Comparison of ENCODE assay signal across 18 cellular contexts in genomic region chr19:11247391-11247790, GRCh38. TPM values are rescaled to one million over a fixed set of nuclear protein-coding genes. Genes with fewer than 3 reads are reported as not detected.
DNase-seq lines count a peak whose midpoint lies in the region; ATAC-seq and TF ChIP-seq lines count a peak whose summit lies in the region.
"Had no signal": no experiment of that assay in that cellular context is flagged by ENCODE, and none has a peak within 500 bp of the region (broad histone marks: within the 10 kb centered on the region; RNA-seq: fewer than 3 reads in every experiment).

No MANE protein-coding gene starts in this region.

- H3K27ac ChIP-seq in esophagus squamous epithelium (peak overlapping the region in 3 of 4 donors; percentile 59 to 65 (median 62)), right atrium auricular region (peak overlapping the region; percentile 72 to 78), uterus (peak overlapping the region; percentile 31 to 39)
- H3K27ac ChIP-seq: SK-N-MC had no signal

- H3K4me1 ChIP-seq in esophagus squamous epithelium (peaks cover 5 to 27% (median 12%) of the 10 kb centered on the region in 3 donors), right atrium auricular region (peaks cover 0 to 34% of the 10 kb centered on the region in 2 donors), uterus (no peaks in the 10 kb centered on the region)

- no peak for TF ChIP-seq CTCF in esophagus squamous epithelium (IDR thresholded peaks at IDR 0.05)
- TF ChIP-seq CTCF in right atrium auricular region (IDR thresholded peaks at IDR 0.05) = no peak
- TF ChIP-seq CTCF in uterus (IDR thresholded peaks at IDR 0.05) = no peak

- H3K27me3 ChIP-seq in esophagus squamous epithelium = no peaks in the 10 kb centered on the region
- H3K27me3 ChIP-seq in right atrium auricular region = no peaks in the 10 kb centered on the region
- H3K27me3 ChIP-seq in uterus = no peaks in the 10 kb centered on the region

- 55 to 78% methylated on average over 4 to 7 of the region's 10 CpGs for WGBS in esophagus squamous epithelium, 2 donors

- no peak overlapping the region for H3K4me3 ChIP-seq in esophagus squamous epithelium
- no peak overlapping the region for H3K4me3 ChIP-seq in right atrium auricular region
- H3K4me3 ChIP-seq in uterus = no peak overlapping the region
- H3K4me3 ChIP-seq: SK-N-MC had no signal

- ATAC-seq in SK-N-SH treated with all-trans-retinoic acid at 6 μM for 48 hours = no peak
- ATAC-seq: activated T-helper 17 cell treated with anti-CD3 and anti-CD28 coated beads, Interleukin-2, amount 50 U/mL, for 72 hours; natural killer cell treated with Interleukin-12 subunit alpha and Interleukin-12 subunit beta and Interleukin-15 and Interleukin-18, amount 100 ng/mL, for 72 hours; Panc1 had no signal

- H3K36me3 ChIP-seq in esophagus squamous epithelium = peaks cover 0 to 87% (median 5%) of the 10 kb centered on the region in 3 donors
- peaks cover 24% of the 10 kb centered on the region for H3K36me3 ChIP-seq in right atrium auricular region
- H3K36me3 ChIP-seq in uterus = no peaks in the 10 kb centered on the region

- DNase-seq in esophagus squamous epithelium (lab: John Stamatoyannopoulos, UW) (no peak), right atrium auricular region (ENCODE audit: low spot score) (peak; percentile 88), posterior vena cava (ENCODE audit: low spot score) (peak; percentile 87), uterus (peak; percentile 64 to 65), head of caudate nucleus (no peak)
- DNase-seq in stimulated activated naive CD4-positive, alpha-beta T cell treated with Interleukin-2 at 50 U/mL for 16 hours (lab: John Stamatoyannopoulos, UW) = no peak
- DNase-seq: activated CD4-positive, alpha-beta T cell treated with anti-CD3 and anti-CD28 coated beads for 1 hour; EL; foreskin fibroblast; mesendoderm had no signal

- no peak for TF ChIP-seq POLR2A in esophagus squamous epithelium (IDR thresholded peaks at IDR 0.05)
- TF ChIP-seq POLR2A in uterus (IDR thresholded peaks at IDR 0.05) = no peak

- intact Hi-C loops in esophagus squamous epithelium (cut with DNase I) = no loop called here
- intact Hi-C loops in posterior vena cava (cut with DNase I) = no loop called here
- intact Hi-C loops in uterus (cut with DNase I; ENCODE audit: low total_unique reads) = no loop called here
- intact Hi-C loops in head of caudate nucleus (cut with DNase I) = no loop called here

- H3K9me3 ChIP-seq in esophagus squamous epithelium (no peaks in the 10 kb centered on the region), right atrium auricular region (no peaks in the 10 kb centered on the region), uterus (no peaks in the 10 kb centered on the region)

TF ChIP-seq in SK-N-SH treated with all-trans-retinoic acid at 6 μM for 48 hours, 23 proteins besides CTCF, POLR2A, EP300 and RAD21:
- no peak for TF ChIP-seq ZFP3 (CRISPR knock-in tag; IDR thresholded peaks at IDR 0.05)

RNA-seq across cellular contexts. Expression of gene ANGPTL8, which starts 8.0 kb away (rescaled TPM):
- total RNA-seq in esophagus squamous epithelium (not detected), right atrium auricular region (1 to 10 TPM in 1 of 2 donors, not detected in 1; 1.3 TPM), posterior vena cava (under 1 TPM in 1 of 2 donors, not detected in 1; 0.57 TPM), uterus (1 to 10 TPM in 1 of 4 donors, not detected in 3; 3.0 TPM)
- total RNA-seq: activated CD8-positive, alpha-beta memory T cell treated with anti-CD3 and anti-CD28 coated beads for 36 hours; activated T-helper 17 cell treated with anti-CD3 and anti-CD28 coated beads, Interleukin-2, amount 50 U/mL, for 72 hours; H1; natural killer cell treated with Interleukin-12 subunit alpha and Interleukin-12 subunit beta and Interleukin-15 and Interleukin-18, amount 100 ng/mL, for 72 hours; renal cortical epithelial cell had no signal

RNA-seq across cellular contexts. Expression of gene DOCK6, which starts 14.9 kb away (rescaled TPM):
- total RNA-seq in esophagus squamous epithelium (10 to 100 TPM; 19.7 to 94.0 (median 33.3) TPM), right atrium auricular region (10 to 100 TPM; 12.7 to 49.4 TPM), posterior vena cava (10 to 100 TPM; 50.0 to 73.2 TPM), uterus (10 to 100 TPM; 13.5 to 89.4 (median 38.6) TPM)

RNA-seq across cellular contexts. Expression of gene TSPAN16, which starts 48.6 kb away (rescaled TPM):
- not detected for total RNA-seq in esophagus squamous epithelium
- not detected for total RNA-seq in right atrium auricular region
- total RNA-seq in posterior vena cava = not detected
- total RNA-seq in uterus = not detected
- total RNA-seq: activated CD8-positive, alpha-beta memory T cell treated with anti-CD3 and anti-CD28 coated beads for 36 hours; activated T-helper 17 cell treated with anti-CD3 and anti-CD28 coated beads, Interleukin-2, amount 50 U/mL, for 72 hours; H1; natural killer cell treated with Interleukin-12 subunit alpha and Interleukin-12 subunit beta and Interleukin-15 and Interleukin-18, amount 100 ng/mL, for 72 hours; renal cortical epithelial cell had no signal

RNA-seq across cellular contexts. Expression of gene KANK2, which starts 50.0 kb away (rescaled TPM):
- total RNA-seq in esophagus squamous epithelium (100 to 1,000 TPM in 1 of 4 donors, 10 to 100 TPM in 3; 29.3 to 287 (median 57.1) TPM), right atrium auricular region (100 to 1,000 TPM; 445 to 622 TPM), posterior vena cava (100 to 1,000 TPM; 355 to 482 TPM), uterus (100 to 1,000 TPM; 326 to 762 (median 535) TPM)

Comparison
In these comparisons a context has a peak if more than half of its experiments do, and no peak if none do; other contexts are left out.
1. DNase-seq: peak in right atrium auricular region (single experiment), posterior vena cava (single experiment) and uterus (2 of 2); none in esophagus squamous epithelium (single experiment), stimulated activated naive CD4-positive, alpha-beta T cell treated with Interleukin-2 at 50 U/mL for 16 hours (single experiment) and head of caudate nucleus (0 of 42).
2. Peak in every context shown above with its lines, with median percentiles within 50 percentile points of each other: H3K27ac ChIP-seq.